ENCODE assay signal across 10 cellular contexts in genomic region chr3:142725352-142725739, GRCh38. TPM values are rescaled to one million over a fixed set of nuclear protein-coding genes. Genes with fewer than 3 reads are reported as not detected.
A peak's percentile ranks its signal among the peaks of the same experiment; 100 is the strongest.
DNase-seq lines count a peak whose midpoint lies in the region; ATAC-seq and TF ChIP-seq lines count a peak whose summit lies in the region.
"Had no signal": no experiment of that assay in that cellular context is flagged by ENCODE, and none has a peak within 500 bp of the region (broad histone marks: within the 10 kb centered on the region; RNA-seq: fewer than 3 reads in every experiment).

No MANE protein-coding gene starts in this region.

- no peak for DNase-seq in A673 (ENCODE audit: low spot score)
- DNase-seq in chondrocyte (ENCODE audit: low spot score), result no peak
- no peak for DNase-seq in naive B cell
- no peak for DNase-seq in SW 1271 (lab: John Stamatoyannopoulos, UW)
- DNase-seq in GM10266 (ENCODE audit: extremely low spot score), result no peak
- DNase-seq in NCI-H1105 (lab: John Stamatoyannopoulos, UW), result no peak
- DNase-seq: GOT3, NCI-H187 treated with DMSO at 0.1 percent for 48 hours had no signal

- H3K9me3 Mint-ChIP-seq in chondrocyte (ENCODE audit: low read depth) (peaks cover 7% of the 10 kb centered on the region), naive B cell (peaks cover 0 to 8% (median 3%) of the 10 kb centered on the region in 7 donors)

- H3K27me3 Mint-ChIP-seq in chondrocyte (ENCODE audit: low read depth), result no peaks in the 10 kb centered on the region
- peaks cover 0 to 24% (median 10%) of the 10 kb centered on the region in 3 donors for H3K27me3 Mint-ChIP-seq in naive B cell

- H3K4me1 ChIP-seq in A673 (ENCODE audit: insufficient read depth, low read length, poor library complexity, severe bottlenecking), result peaks cover 7% of the 10 kb centered on the region
- H3K4me1 ChIP-seq in HUES48 (ENCODE audit: control insufficient read depth, insufficient read depth, low read length), result peaks cover 9% of the 10 kb centered on the region; the same call in 1 of the 2 replicates

- H3K4me3 Mint-ChIP-seq in chondrocyte (ENCODE audit: unreplicated experiment) (peak overlapping the region; percentile 96), naive B cell (peak overlapping the region; percentile 11 to 94 (median 86))

- H3K27ac Mint-ChIP-seq in chondrocyte (ENCODE audit: unreplicated experiment), result no peak overlapping the region
- peak overlapping the region in 2 of 6 donors; percentile 21 to 84 for H3K27ac Mint-ChIP-seq in naive B cell

- H3K4me1 Mint-ChIP-seq in chondrocyte (ENCODE audit: low read depth), result peaks cover 18% of the 10 kb centered on the region
- peaks cover 5 to 8% (median 7%) of the 10 kb centered on the region in 3 donors for H3K4me1 Mint-ChIP-seq in naive B cell

- TF ChIP-seq CTCF in A673 (conservative IDR thresholded peaks at IDR 0.05; ENCODE audit: low read depth, low read length) (no peak), chondrocyte (IDR thresholded peaks at IDR 0.05) (no peak), GM10266 (IDR thresholded peaks at IDR 0.05; ENCODE audit: control insufficient read depth, insufficient read depth, low read depth, missing control alignments) (no peak)

- BruUV-seq in A673 (replicated peaks; lab: Mats Ljungman, UMichigan), result TSS peak; percentile 66

- POLR2A ChIA-PET in A673 (lab: Charles Lee; ENCODE audit: low non-redundant PET), result no interaction called here

- H3K36me3 Mint-ChIP-seq in chondrocyte (ENCODE audit: low read depth) (peaks cover 3% of the 10 kb centered on the region), naive B cell (no peaks in the 10 kb centered on the region)

- peak overlapping the region; percentile 58 for H3K4me3 ChIP-seq in A673 (ENCODE audit: low read depth, low read length, poor library complexity, severe bottlenecking)
- peak overlapping the region; percentile 99 for H3K4me3 ChIP-seq in HUES48 (ENCODE audit: low read depth, low read length)

- H3K36me3 ChIP-seq in A673 (ENCODE audit: insufficient read depth, low read length, poor library complexity, severe bottlenecking) (no peaks in the 10 kb centered on the region), HUES48 (ENCODE audit: control insufficient read depth, insufficient read depth, low read length) (peaks cover 5% of the 10 kb centered on the region; the same call in 1 of the 2 replicates)

- H3K9me3 ChIP-seq in A673 (ENCODE audit: low read depth, low read length, poor library complexity, severe bottlenecking) (no peaks in the 10 kb centered on the region), HUES48 (ENCODE audit: control insufficient read depth, insufficient read depth, low read length) (no peaks in the 10 kb centered on the region)

- H3K9ac ChIP-seq in HUES48 (ENCODE audit: low read depth, low read length), result peak overlapping the region; percentile 94

- H3K27ac ChIP-seq in A673 (ENCODE audit: low read depth, low read length, poor library complexity, severe bottlenecking) (no peak overlapping the region), HUES48 (ENCODE audit: low read depth, low read length) (peak overlapping the region; percentile 97)

- no peak for ATAC-seq in naive B cell (ENCODE audit: low read depth in 2 of 2)
- ATAC-seq in GM18868 (IDR thresholded peaks at IDR 0.05; ENCODE audit: unreplicated experiment), result no peak

- CTCF ChIA-PET in A673 (lab: Charles Lee), result no interaction called here

- intact Hi-C loops in A673 (cut with micrococcal nuclease; ENCODE audit: unreplicated experiment), result no loop called here

- H3K27me3 ChIP-seq in A673 (replicated peaks; ENCODE audit: insufficient read depth, low read depth, low read length, poor library complexity) (peaks cover 39% of the 10 kb centered on the region), HUES48 (ENCODE audit: control insufficient read depth, insufficient read depth, low read length) (no peaks in the 10 kb centered on the region)

RNA-seq across cellular contexts. Expression of gene TRPC1, which starts 1.5 kb away (rescaled TPM):
- total RNA-seq in A673 (2021) (0.88 and 1.3 TPM in 2 replicates), chondrocyte (15.1 to 20.1 TPM (median 16.4 TPM) in 3 replicates)
- 1 to 10 TPM in 1 of 6 donors, under 1 TPM in 4, not detected in 1; 0.25 to 1.1 (median 0.35) TPM for polyA plus RNA-seq in naive B cell (ENCODE audit: low read depth in 6 of 6)
